ENCODE assay signal across 8 cellular contexts in genomic region chr3:181470349-181470748, GRCh38.
"Had no signal": no experiment of that assay in that cellular context is flagged by ENCODE, and none has a peak within 500 bp of the region (broad histone marks: within the 10 kb centered on the region; RNA-seq: fewer than 3 reads in every experiment).

No MANE protein-coding gene starts in this region.

- DNase-seq: IMR-90, KBM-7, KG1 had no signal

- ATAC-seq: HepG2 had no signal

- H3K9ac ChIP-seq: KMS-11 had no signal

- H3K27me3 Mint-ChIP-seq: IgD-negative memory B cell had no signal

- H3K27ac ChIP-seq: HL-60, KMS-11 had no signal

- H3K4me2 ChIP-seq: KMS-11 had no signal

- H3K4me1 Mint-ChIP-seq: IgD-negative memory B cell had no signal

- H3K36me3 Mint-ChIP-seq: IgD-negative memory B cell had no signal

- H3K27ac Mint-ChIP-seq: IgD-negative memory B cell had no signal

- FAIRE-seq: HepG2, HTR-8/SVneo had no signal

- H3K4me3 Mint-ChIP-seq: IgD-negative memory B cell had no signal
